Comparison of ENCODE assay signal across 1 cellular context in genomic region chr2:222868560-222869251, GRCh38.
A peak's percentile ranks its signal among the peaks of the same experiment; 100 is the strongest.
TF ChIP-seq lines count a peak whose summit lies in the region.

No MANE protein-coding gene starts in this region.

TF ChIP-seq in liver, 16 proteins besides CTCF, POLR2A, EP300 and RAD21:
- TF ChIP-seq RXRA (IDR thresholded peaks at IDR 0.05), result peak; percentile 26 to 74
- peak; percentile 21 to 56 for TF ChIP-seq HNF4A (conservative IDR thresholded peaks at IDR 0.05)
